Comparison of ENCODE assay signal across 23 cellular contexts in the genomic region with DNA sequence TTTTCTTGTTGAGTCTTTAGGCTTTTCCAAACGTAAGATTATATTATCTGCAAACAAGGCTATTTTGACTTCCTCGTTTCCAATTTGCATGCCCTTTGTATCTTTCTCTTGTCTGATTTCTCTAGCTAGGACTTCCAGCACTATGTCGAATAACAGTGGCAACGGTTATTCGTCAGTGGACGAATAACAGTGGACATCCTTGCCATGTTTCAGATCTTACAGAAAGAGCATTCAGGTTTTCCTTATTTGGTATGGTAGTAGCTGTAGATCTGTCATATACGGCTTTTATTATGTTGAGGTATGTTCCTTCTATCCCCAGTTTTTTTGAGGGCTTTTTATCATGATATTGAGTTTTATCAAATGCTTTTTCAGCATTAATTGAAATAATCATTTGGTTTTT.
"Had no signal": no experiment of that assay in that cellular context is flagged by ENCODE, and none has a peak within 500 bp of the region (broad histone marks: within the 10 kb centered on the region; RNA-seq: fewer than 3 reads in every experiment).

No MANE protein-coding gene starts in this region.

- ATAC-seq: effector memory CD8-positive, alpha-beta T cell; esophagus mucosa; gastrocnemius medialis; heart right ventricle; left cardiac atrium; left lung; left ventricle myocardium superior; lower lobe of right lung; naive thymus-derived CD4-positive, alpha-beta T cell had no signal

- H3K36me3 Mint-ChIP-seq: naive thymus-derived CD4-positive, alpha-beta T cell had no signal

- H3K4me3 Mint-ChIP-seq: dendritic cell treated with granulocyte-macrophage colony-stimulating factor and Interleukin-4, amounts not matched to agents 40 ng/mL and 50 ng/mL, for 4 days; effector memory CD8-positive, alpha-beta T cell; endodermal cell; naive thymus-derived CD4-positive, alpha-beta T cell had no signal

- H3K4me3 ChIP-seq: esophagus squamous epithelium, gastrocnemius medialis, heart right ventricle, left lung, lower lobe of right lung had no signal

- H3K9me3 ChIP-seq: esophagus squamous epithelium, gastrocnemius medialis had no signal

- H3K27me3 Mint-ChIP-seq: dendritic cell treated with granulocyte-macrophage colony-stimulating factor and Interleukin-4, amounts not matched to agents 40 ng/mL and 50 ng/mL, for 4 days; effector memory CD8-positive, alpha-beta T cell; naive thymus-derived CD4-positive, alpha-beta T cell had no signal

- DNase-seq: cortex of kidney; effector CD8-positive, alpha-beta T cell; effector memory CD8-positive, alpha-beta T cell; endodermal cell; erythroblast; esophagus squamous epithelium; foreskin fibroblast; foreskin melanocyte; gastrocnemius medialis; glutamatergic neuron; head of caudate nucleus; heart right ventricle; hippocampal formation; left cardiac atrium; left lung; left ventricle myocardium superior; lower lobe of right lung; mesendoderm; midbrain; naive thymus-derived CD4-positive, alpha-beta T cell had no signal

- H3K27ac ChIP-seq: epithelial cell of prostate, esophagus squamous epithelium, gastrocnemius medialis, heart right ventricle, left lung, lower lobe of right lung had no signal

- H3K4me1 Mint-ChIP-seq: naive thymus-derived CD4-positive, alpha-beta T cell had no signal

- H3K27me3 ChIP-seq: esophagus squamous epithelium, gastrocnemius medialis, heart right ventricle, left lung had no signal

- H3K36me3 ChIP-seq: esophagus squamous epithelium, gastrocnemius medialis, heart right ventricle, left lung, lower lobe of right lung had no signal

- H3K27ac Mint-ChIP-seq: dendritic cell treated with granulocyte-macrophage colony-stimulating factor and Interleukin-4, amounts not matched to agents 40 ng/mL and 50 ng/mL, for 4 days; effector memory CD8-positive, alpha-beta T cell; endodermal cell; naive thymus-derived CD4-positive, alpha-beta T cell had no signal

- H3K4me1 ChIP-seq: esophagus squamous epithelium, gastrocnemius medialis, heart right ventricle, left lung, lower lobe of right lung had no signal
